12 cellular contexts compared by ENCODE assay signal in genomic region chrX:18210470-18210869, GRCh38. TPM values are rescaled to one million over a fixed set of nuclear protein-coding genes. Genes with fewer than 3 reads are reported as not detected.
DNase-seq lines count a peak whose midpoint lies in the region; ATAC-seq and TF ChIP-seq lines count a peak whose summit lies in the region.
"Had no signal": no experiment of that assay in that cellular context is flagged by ENCODE, and none has a peak within 500 bp of the region (broad histone marks: within the 10 kb centered on the region; RNA-seq: fewer than 3 reads in every experiment).

No MANE protein-coding gene starts in this region.

- H3K4me1 Mint-ChIP-seq in H9 (no peaks in the 10 kb centered on the region), progenitor cell of endocrine pancreas (ENCODE audit: low read depth) (no peaks in the 10 kb centered on the region)

- no peak overlapping the region for H3K27ac ChIP-seq in H9 (ENCODE audit: insufficient read length, low read depth, low read length)
- no peak overlapping the region for H3K27ac ChIP-seq in dorsolateral prefrontal cortex
- no peak overlapping the region for H3K27ac ChIP-seq in right atrium auricular region

- H4K8ac ChIP-seq in H9 (replicated peaks; ENCODE audit: insufficient read length, low read depth, low read length): no peak overlapping the region

- peak; percentile 53 for TF ChIP-seq CTCF in H9 (conservative IDR thresholded peaks at IDR 0.05)
- peak in 47 of 56 donors; percentile 13 to 67 (median 42) for TF ChIP-seq CTCF in dorsolateral prefrontal cortex (IDR thresholded peaks at IDR 0.05 in 54 of 56, conservative IDR thresholded peaks at IDR 0.05 in 2 of 56; ENCODE audit: low read depth in 1 of 56, partially characterized antibody in 56 of 56)
- TF ChIP-seq CTCF in progenitor cell of endocrine pancreas (IDR thresholded peaks at IDR 0.05; ENCODE audit: unreplicated experiment): peak; percentile 51
- no peak for TF ChIP-seq CTCF in GM13977 (IDR thresholded peaks at IDR 0.05; ENCODE audit: extremely low read depth, insufficient read depth, missing control alignments)
- TF ChIP-seq CTCF in GM10248 (IDR thresholded peaks at IDR 0.05; ENCODE audit: control extremely low read depth, extremely low read depth, low read depth, missing control alignments): no peak
- peak in 1 of 2 donors; percentile 50 for TF ChIP-seq CTCF in right atrium auricular region (IDR thresholded peaks at IDR 0.05)

- in situ Hi-C loops in GM13977 (cut with MboI; ENCODE audit: low pct_unique_long_range_greater_than_20kb, low sequenced_read_pairs, unreplicated experiment): no loop called here

- H2AFZ ChIP-seq in H9 (ENCODE audit: low read length): no peak overlapping the region

- CTCF ChIA-PET in GM10248 (lab: Yijun Ruan, JAX): no interaction called here

- H3K36me3 Mint-ChIP-seq in H9 (ENCODE audit: insufficient read depth in 1 of 3, low read depth in 3 of 3): peaks cover 0 to 2% (median 0%) of the 10 kb centered on the region in 3 experiments; a peak in 1 of 7 replicates
- H3K36me3 Mint-ChIP-seq in progenitor cell of endocrine pancreas (ENCODE audit: insufficient read depth): no peaks in the 10 kb centered on the region

- no peak overlapping the region for H3K4me2 ChIP-seq in H9 (ENCODE audit: insufficient read depth, insufficient read length, low read length)

- H3K4ac ChIP-seq in H9 (ENCODE audit: low read depth, low read length): no peak overlapping the region

- no peaks in the 10 kb centered on the region for H3K27me3 ChIP-seq in H9 (ENCODE audit: insufficient read depth, low read length)
- peaks cover 0 to 48% (median 8%) of the 10 kb centered on the region in 45 donors for H3K27me3 ChIP-seq in dorsolateral prefrontal cortex
- no peaks in the 10 kb centered on the region for H3K27me3 ChIP-seq in right atrium auricular region

- H3K14ac ChIP-seq in H9 (ENCODE audit: insufficient read depth, low read length): no peak overlapping the region

- no peak overlapping the region for H2BK120ac ChIP-seq in H9 (ENCODE audit: low read depth, low read length, poor library complexity, severe bottlenecking)

- no peak overlapping the region for H3K4me3 ChIP-seq in dorsolateral prefrontal cortex
- H3K4me3 ChIP-seq in right atrium auricular region: no peak overlapping the region

- H3K4me3 Mint-ChIP-seq in H9 (no peak overlapping the region), progenitor cell of endocrine pancreas (ENCODE audit: low read depth) (no peak overlapping the region)

- H4K91ac ChIP-seq in H9 (ENCODE audit: insufficient read length, low read depth, low read length): no peak overlapping the region

- H3K79me2 ChIP-seq in H9 (ENCODE audit: insufficient read depth, low read length): no peaks in the 10 kb centered on the region

- H3K23me2 ChIP-seq in H9 (ENCODE audit: insufficient read length, low read depth, low read length, poor library complexity, severe bottlenecking): no peaks in the 10 kb centered on the region

- H3T11ph ChIP-seq in H9 (ENCODE audit: low read length): no peak overlapping the region

- no peak overlapping the region for H3K23ac ChIP-seq in H9 (ENCODE audit: insufficient read length, low read depth, low read length)

- no peak overlapping the region for H3K9ac ChIP-seq in H9 (ENCODE audit: extremely low read depth, insufficient read length, low read length)

- H2AK5ac ChIP-seq in H9 (ENCODE audit: insufficient read length, low read length): no peak overlapping the region

- H3K9me3 ChIP-seq in H9 (ENCODE audit: control insufficient read depth, low read depth, low read length): peaks cover 13% of the 10 kb centered on the region
- H3K9me3 ChIP-seq in right atrium auricular region: no peaks in the 10 kb centered on the region

- no peak overlapping the region for H2BK20ac ChIP-seq in H9 (ENCODE audit: low read depth, low read length, poor library complexity, severe bottlenecking)

- H2BK5ac ChIP-seq in H9 (ENCODE audit: insufficient read length, low read length): no peak overlapping the region

- no peaks in the 10 kb centered on the region for H4K20me1 ChIP-seq in H9 (ENCODE audit: control insufficient read depth, insufficient read depth, insufficient read length)

- H3K36me3 ChIP-seq in right atrium auricular region: no peaks in the 10 kb centered on the region

- H3K27ac Mint-ChIP-seq in H9: no peak overlapping the region
- H3K27ac Mint-ChIP-seq in progenitor cell of endocrine pancreas: no peak overlapping the region

- H3K4me1 ChIP-seq in H9 (ENCODE audit: insufficient read depth, low read length) (no peaks in the 10 kb centered on the region), right atrium auricular region (no peaks in the 10 kb centered on the region)

- H2BK12ac ChIP-seq in H9 (ENCODE audit: insufficient read length, low read depth, low read length): no peak overlapping the region

- H2BK15ac ChIP-seq in H9 (ENCODE audit: low read depth, low read length): no peak overlapping the region

- no peak overlapping the region for H3K56ac ChIP-seq in H9 (ENCODE audit: insufficient read length, low read depth, low read length)

- H3K9me3 Mint-ChIP-seq in H9 (peaks cover 46 to 61% of the 10 kb centered on the region in 2 experiments), progenitor cell of endocrine pancreas (ENCODE audit: low read depth) (peaks cover 3% of the 10 kb centered on the region)

- H3K27me3 Mint-ChIP-seq in H9 (ENCODE audit: low read depth): no peaks in the 10 kb centered on the region
- H3K27me3 Mint-ChIP-seq in progenitor cell of endocrine pancreas: no peaks in the 10 kb centered on the region

- no peak for DNase-seq in H9
- DNase-seq in NCI-H2227 (lab: John Stamatoyannopoulos, UW; ENCODE audit: unreplicated experiment): peak; percentile 59
- no peak for DNase-seq in dorsolateral prefrontal cortex
- DNase-seq in progenitor cell of endocrine pancreas (ENCODE audit: low spot score, unreplicated experiment): no peak
- no peak for DNase-seq in GM13977 (ENCODE audit: low spot score)
- DNase-seq in GM10248 (ENCODE audit: extremely low spot score): no peak
- no peak for DNase-seq in right atrium auricular region (ENCODE audit: low spot score)
- DNase-seq: activated CD4-positive, alpha-beta T cell treated with anti-CD3 and anti-CD28 coated beads for 48 hours; cortex of kidney; mesenchymal stem cell; NK-92 treated with Interleukin-12 subunit alpha and Interleukin-12 subunit beta, amount 100 ng/mL, for 24 hours had no signal

- intact Hi-C loops in dorsolateral prefrontal cortex (cut with DNase I): no loop called here

- no peaks in the 10 kb centered on the region for H3K79me1 ChIP-seq in H9 (ENCODE audit: insufficient read depth, low read depth, low read length, poor library complexity, severe bottlenecking)

- POLR2A ChIA-PET in GM10248 (lab: Yijun Ruan, JAX): no interaction called here

- H4K5ac ChIP-seq in H9 (ENCODE audit: insufficient read length, low read depth, low read length): no peak overlapping the region

- WGBS in H9 (ENCODE audit: extremely low coverage, insufficient read length, low lambda C conversion rate): no CpG with 5 or more reads among the region's 2 CpGs

- no peak for ATAC-seq in GM19397 (IDR thresholded peaks at IDR 0.05; ENCODE audit: unreplicated experiment)

- H3K18ac ChIP-seq in H9 (ENCODE audit: insufficient read length, low read depth, low read length): no peak overlapping the region

RNA-seq across cellular contexts. Expression of gene BEND2, which starts 10.2 kb away (rescaled TPM):
- total RNA-seq in H9 (2021) (not detected in 2 replicates), dorsolateral prefrontal cortex (not detected), progenitor cell of endocrine pancreas (not detected in 2 replicates), right atrium auricular region (not detected)

Comparison
In these comparisons a context has a peak if more than half of its experiments do, and no peak if none do; other contexts are left out.
1. CTCF ChIP-seq: peak in H9 (single experiment), dorsolateral prefrontal cortex (47 of 56) and progenitor cell of endocrine pancreas (single experiment); none in GM13977 (single experiment) and GM10248 (single experiment).